Comparison of ENCODE assay signal across 9 cellular contexts in the genomic region with DNA sequence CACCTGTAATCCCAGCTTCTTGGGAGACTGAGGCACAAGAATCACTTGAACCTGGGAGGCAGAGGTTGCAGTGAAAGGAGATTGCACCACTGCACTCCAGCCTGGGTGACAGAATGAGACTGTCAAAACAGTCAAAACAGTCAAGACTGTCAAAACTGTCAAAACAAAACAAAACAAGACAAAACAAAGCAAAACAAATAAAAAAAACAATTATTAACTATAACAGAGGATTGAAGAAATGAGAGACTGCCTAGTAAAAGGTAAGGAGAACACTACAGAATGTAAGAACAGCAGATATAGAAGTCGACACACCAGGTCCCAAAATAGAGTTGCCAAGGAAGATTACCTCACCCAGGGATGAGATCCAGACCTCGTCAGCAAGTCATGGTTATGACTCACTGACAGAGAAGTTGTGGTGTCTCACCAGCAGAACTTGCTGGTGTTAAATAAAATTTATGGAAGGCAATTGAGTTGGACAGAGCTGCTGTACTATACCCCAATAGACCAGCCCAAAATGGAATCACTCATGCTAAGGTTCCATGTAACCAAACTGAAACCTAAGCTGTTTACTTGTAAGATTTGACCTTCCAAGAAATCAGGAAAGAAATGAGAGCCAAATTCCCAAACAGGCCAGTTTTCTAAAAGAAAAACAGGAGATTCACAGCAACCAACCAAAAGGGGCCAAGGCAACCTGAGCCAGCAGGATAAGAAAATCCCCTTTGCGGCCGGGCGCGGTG. TPM values are rescaled to one million over a fixed set of nuclear protein-coding genes. Genes with fewer than 3 reads are reported as not detected.
DNase-seq lines count a peak whose midpoint lies in the region; ATAC-seq and TF ChIP-seq lines count a peak whose summit lies in the region.
"Had no signal": no experiment of that assay in that cellular context is flagged by ENCODE, and none has a peak within 500 bp of the region (broad histone marks: within the 10 kb centered on the region; RNA-seq: fewer than 3 reads in every experiment).

No MANE protein-coding gene starts in this region.

- H3K9me3 ChIP-seq in ascending aorta = peaks cover 0 to 7% of the 10 kb centered on the region in 2 donors

- TF ChIP-seq CTCF in epithelial cell of proximal tubule (conservative IDR thresholded peaks at IDR 0.05; ENCODE audit: low read depth, low read length) (no peak), omental fat pad (IDR thresholded peaks at IDR 0.05) (no peak), ascending aorta (IDR thresholded peaks at IDR 0.05) (no peak)

- no peaks in the 10 kb centered on the region for H3K27me3 ChIP-seq in ascending aorta

- no peak overlapping the region for H3K27ac ChIP-seq in ascending aorta

- ATAC-seq in omental fat pad (ENCODE audit: low FRiP score) = no peak
- no peak for ATAC-seq in activated T-cell treated with anti-CD3 and anti-CD28 coated beads, Interleukin-2, amount 50 U/mL, for 4 hours

- intact Hi-C loops in ascending aorta (cut with DNase I) = no loop called here

- H3K4me3 ChIP-seq in epithelial cell of proximal tubule (ENCODE audit: low read depth, low read length) (no peak overlapping the region), ascending aorta (no peak overlapping the region)

- no peaks in the 10 kb centered on the region for H3K36me3 ChIP-seq in ascending aorta

- H3K9me3 Mint-ChIP-seq in activated T-cell treated with anti-CD3 and anti-CD28 coated beads, Interleukin-2, amount 50 U/mL, for 4 hours = peaks cover 4% of the 10 kb centered on the region

- no peaks in the 10 kb centered on the region for H3K36me3 Mint-ChIP-seq in activated T-cell treated with anti-CD3 and anti-CD28 coated beads, Interleukin-2, amount 50 U/mL, for 4 hours (ENCODE audit: insufficient read depth)

- in situ Hi-C loops in Caki2 (cut with HindIII; ENCODE audit: low pct_unique_long_range_greater_than_20kb, low sequenced_read_pairs) = no loop called here

- DNase-seq in Caki2 (ENCODE audit: low read depth) (peak; percentile 30), NOMO-1 (lab: John Stamatoyannopoulos, UW; ENCODE audit: unreplicated experiment in 2 of 2) (peak; percentile 60 to 89), epithelial cell of proximal tubule (ENCODE audit: low read depth) (peak; percentile 61), non-pigmented ciliary epithelial cell (ENCODE audit: low read depth) (peak; percentile 74), NCI-H2171 treated with DMSO at 0.1 percent for 48 hours (lab: John Stamatoyannopoulos, UW) (no peak), omental fat pad (ENCODE audit: low spot score) (no peak), ascending aorta (ENCODE audit: low spot score in 2 of 2) (no peak)
- DNase-seq in activated T-cell treated with anti-CD3 and anti-CD28 coated beads, Interleukin-2, amount 50 U/mL, for 4 hours = no peak

- H3K4me1 Mint-ChIP-seq in activated T-cell treated with anti-CD3 and anti-CD28 coated beads, Interleukin-2, amount 50 U/mL, for 4 hours (ENCODE audit: low read depth) = no peaks in the 10 kb centered on the region

- H3K27me3 Mint-ChIP-seq in activated T-cell treated with anti-CD3 and anti-CD28 coated beads, Interleukin-2, amount 50 U/mL, for 4 hours (ENCODE audit: low read depth) = no peaks in the 10 kb centered on the region
- H3K27me3 Mint-ChIP-seq: activated naive CD8-positive, alpha-beta T cell had no signal

- no peak overlapping the region for H3K4me3 Mint-ChIP-seq in activated T-cell treated with anti-CD3 and anti-CD28 coated beads, Interleukin-2, amount 50 U/mL, for 4 hours
- H3K4me3 Mint-ChIP-seq: activated naive CD8-positive, alpha-beta T cell had no signal

- H3K4me1 ChIP-seq in ascending aorta = no peaks in the 10 kb centered on the region

RNA-seq across cellular contexts. Expression of gene GK, which starts 32.1 kb away (rescaled TPM):
- total RNA-seq in Caki2 (2014; rRNA removed; shearing (Covaris generic); ENCODE audit: low replicate concordance) = 3.9 and 4.5 TPM in 2 replicates
- total RNA-seq in epithelial cell of proximal tubule (2.0 and 2.1 TPM in 2 replicates), omental fat pad (10 to 100 TPM in 1 of 4 donors, 1 to 10 TPM in 3; 4.1 to 58.6 (median 6.7) TPM), ascending aorta (14.2 TPM)
- 10 to 100 TPM; 34.7 to 53.4 (median 41.4) TPM for total RNA-seq in activated T-cell treated with anti-CD3 and anti-CD28 coated beads, Interleukin-2, amount 50 U/mL, for 4 hours

RNA-seq across cellular contexts. Expression of gene TASL, which starts 43.6 kb away (rescaled TPM):
- total RNA-seq in Caki2 (2014; rRNA removed; shearing (Covaris generic); ENCODE audit: low replicate concordance) = not detected in 2 replicates
- total RNA-seq in epithelial cell of proximal tubule = not detected in 2 replicates
- 1 to 10 TPM; 1.0 to 6.6 (median 3.2) TPM for total RNA-seq in omental fat pad
- under 1 TPM; 0.90 to 0.98 (median 0.94) TPM for total RNA-seq in activated T-cell treated with anti-CD3 and anti-CD28 coated beads, Interleukin-2, amount 50 U/mL, for 4 hours
- total RNA-seq in ascending aorta = not detected

Comparison
In these comparisons a context has a peak if more than half of its experiments do, and no peak if none do; other contexts are left out.
1. DNase-seq: peak in Caki2 (single experiment), NOMO-1 (2 of 2), epithelial cell of proximal tubule (single experiment) and non-pigmented ciliary epithelial cell (single experiment); none in NCI-H2171 treated with DMSO at 0.1 percent for 48 hours (single experiment), omental fat pad (single experiment), activated T-cell treated with anti-CD3 and anti-CD28 coated beads, Interleukin-2, amount 50 U/mL, for 4 hours (single experiment) and ascending aorta (0 of 2).